In the genomic region with DNA sequence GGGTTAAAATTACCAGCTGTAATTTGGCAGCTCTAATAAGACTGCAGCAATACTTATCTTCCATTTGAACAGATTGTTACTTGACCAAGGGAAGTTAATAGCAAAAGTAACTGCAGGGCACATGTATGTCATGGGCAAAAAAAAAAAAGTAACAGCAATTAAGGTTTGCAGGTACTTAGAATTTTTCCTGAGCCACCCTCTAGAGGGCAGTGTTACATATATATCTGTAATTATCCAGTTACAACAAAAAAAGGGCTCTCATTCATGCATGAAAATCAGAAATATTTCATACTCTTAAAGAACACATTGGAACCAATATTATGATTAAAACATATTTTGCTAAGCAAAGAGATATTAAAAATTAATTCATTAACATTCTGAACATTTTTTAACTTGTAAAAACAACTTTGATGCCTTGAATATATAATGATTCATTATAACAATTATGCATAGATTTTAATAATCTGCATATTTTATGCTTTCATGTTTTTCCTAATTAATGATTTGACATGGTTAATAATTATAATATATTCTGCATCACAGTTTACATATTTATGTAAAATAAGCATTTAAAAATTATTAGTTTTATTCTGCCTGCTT, we compare ENCODE assay signal across 8 cellular contexts. TPM values are rescaled to one million over a fixed set of nuclear protein-coding genes. Genes with fewer than 3 reads are reported as not detected.
A peak's percentile ranks its signal among the peaks of the same experiment; 100 is the strongest.
DNase-seq lines count a peak whose midpoint lies in the region; ATAC-seq and TF ChIP-seq lines count a peak whose summit lies in the region.

No MANE protein-coding gene starts in this region.

- no peaks in the 10 kb centered on the region for H3K27me3 Mint-ChIP-seq in activated T-helper 17 cell treated with anti-CD3 and anti-CD28 coated beads, Interleukin-2, amount 50 U/mL, for 72 hours

- H3K27me3 ChIP-seq in GM23248 (replicated peaks; ENCODE audit: insufficient read depth) (no peaks in the 10 kb centered on the region), upper lobe of right lung (no peaks in the 10 kb centered on the region)

- no peaks in the 10 kb centered on the region for H3K9me2 ChIP-seq in GM23248 (ENCODE audit: insufficient read depth)

- DNase-seq in DMS153 treated with DMSO at 0.1 percent for 48 hours (lab: John Stamatoyannopoulos, UW; ENCODE audit: unreplicated experiment) = peak; percentile 43
- DNase-seq in GM23248 = peak; percentile 48
- DNase-seq in NCI-H2171 treated with DMSO at 0.1 percent for 48 hours (lab: John Stamatoyannopoulos, UW) = peak; percentile 59
- DNase-seq in inferior parietal cortex (ENCODE audit: extremely low spot score) = peak; percentile 34
- no peak for DNase-seq in upper lobe of right lung

- H3K36me3 ChIP-seq in GM23248 (ENCODE audit: low read depth) (no peaks in the 10 kb centered on the region), upper lobe of right lung (peaks cover 10% of the 10 kb centered on the region)

- peaks cover 8% of the 10 kb centered on the region for H3K4me1 Mint-ChIP-seq in activated T-helper 17 cell treated with anti-CD3 and anti-CD28 coated beads, Interleukin-2, amount 50 U/mL, for 72 hours

- peaks cover 40% of the 10 kb centered on the region for H3K36me3 Mint-ChIP-seq in activated T-helper 17 cell treated with anti-CD3 and anti-CD28 coated beads, Interleukin-2, amount 50 U/mL, for 72 hours (ENCODE audit: low read depth)

- peak; percentile 52 for TF ChIP-seq CTCF in upper lobe of right lung (IDR thresholded peaks at IDR 0.05)

- H3K9me3 Mint-ChIP-seq in activated T-helper 17 cell treated with anti-CD3 and anti-CD28 coated beads, Interleukin-2, amount 50 U/mL, for 72 hours = no peaks in the 10 kb centered on the region

- in situ Hi-C loops in GM23248 (cut with MboI) = no loop called here

- intact Hi-C loops in upper lobe of right lung (cut with DNase I) = no loop called here

- H2AFZ ChIP-seq in GM23248 = no peak overlapping the region

- H3K4me2 ChIP-seq in GM23248 (ENCODE audit: unreplicated experiment) = no peak overlapping the region

- peak; percentile 40 for ATAC-seq in activated T-helper 17 cell treated with anti-CD3 and anti-CD28 coated beads, Interleukin-2, amount 50 U/mL, for 72 hours (replicated peaks)
- ATAC-seq in upper lobe of right lung (peak; percentile 66), GM21576 (IDR thresholded peaks at IDR 0.05; ENCODE audit: unreplicated experiment) (no peak), HG03520 (IDR thresholded peaks at IDR 0.05; ENCODE audit: unreplicated experiment) (no peak)

- H3K4me3 Mint-ChIP-seq in activated T-helper 17 cell treated with anti-CD3 and anti-CD28 coated beads, Interleukin-2, amount 50 U/mL, for 72 hours = no peak overlapping the region

- H3K79me2 ChIP-seq in GM23248 (ENCODE audit: insufficient read depth) = peaks cover 74% of the 10 kb centered on the region

- H3K9me3 ChIP-seq in GM23248 (ENCODE audit: low read depth) (no peaks in the 10 kb centered on the region), upper lobe of right lung (no peaks in the 10 kb centered on the region)

- no peak overlapping the region for H3K27ac Mint-ChIP-seq in activated T-helper 17 cell treated with anti-CD3 and anti-CD28 coated beads, Interleukin-2, amount 50 U/mL, for 72 hours

- H3K9ac ChIP-seq in GM23248 = no peak overlapping the region

- H3K4me3 ChIP-seq in GM23248 (no peak overlapping the region), upper lobe of right lung (no peak overlapping the region)

- H3K27ac ChIP-seq in GM23248 (no peak overlapping the region), upper lobe of right lung (no peak overlapping the region)

- no peaks in the 10 kb centered on the region for H3K4me1 ChIP-seq in GM23248 (ENCODE audit: insufficient read depth)
- H3K4me1 ChIP-seq in upper lobe of right lung = no peaks in the 10 kb centered on the region

- H3F3A ChIP-seq in GM23248 (ENCODE audit: insufficient read depth) = 0 out of 2 replicates have a peak, but pooled peaks cover 4% of the 10 kb centered on the region

- no peaks in the 10 kb centered on the region for H4K20me1 ChIP-seq in GM23248 (ENCODE audit: insufficient read depth)

RNA-seq across cellular contexts. Expression of a gene that starts 25.1 kb away (rescaled TPM):
- total RNA-seq in GM23248 (2014; rRNA removed; shearing (Covaris generic)) = 19.7 and 40.6 TPM in 2 replicates
- polyA plus RNA-seq in GM23248 (2016; fragmentation: Nextera tagmentation; extraction: Ambion mirVana) = 15.3 and 17.3 TPM in 2 replicates
- 10 to 100 TPM; 27.0 to 33.4 TPM for total RNA-seq in activated T-helper 17 cell treated with anti-CD3 and anti-CD28 coated beads, Interleukin-2, amount 50 U/mL, for 72 hours
- total RNA-seq in upper lobe of right lung = 58.2 TPM

Comparison
In these comparisons a context has a peak if more than half of its experiments do, and no peak if none do; other contexts are left out.
1. ATAC-seq: peak in activated T-helper 17 cell treated with anti-CD3 and anti-CD28 coated beads, Interleukin-2, amount 50 U/mL, for 72 hours (single experiment) and upper lobe of right lung (single experiment); none in GM21576 (single experiment) and HG03520 (single experiment).